ENCODE assay signal across 1 cellular context in the genomic region with DNA sequence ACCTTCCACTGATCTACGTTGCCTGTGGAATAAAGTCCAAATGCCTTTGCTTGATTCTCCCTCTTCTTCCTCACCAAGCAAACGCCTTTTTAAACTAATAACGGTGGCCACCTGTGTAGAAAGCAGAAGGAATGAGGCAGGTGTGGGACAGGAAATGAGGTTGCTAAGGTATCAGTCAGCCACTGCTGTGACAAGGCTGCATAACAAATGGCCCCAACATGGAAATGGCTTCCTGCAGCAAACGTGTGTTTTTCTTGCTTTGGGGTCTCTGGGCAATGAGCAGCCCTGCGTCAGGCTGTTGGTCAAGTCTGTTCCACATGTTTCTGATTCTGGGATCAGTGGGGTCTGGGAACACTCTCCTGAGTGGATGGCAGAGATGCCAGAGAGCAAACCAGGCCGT.
A peak's percentile ranks its signal among the peaks of the same experiment; 100 is the strongest.
TF ChIP-seq lines count a peak whose summit lies in the region.

No MANE protein-coding gene starts in this region.

TF ChIP-seq in HepG2, 621 proteins besides CTCF, POLR2A, EP300 and RAD21:
- peak; percentile 82; the same call in 1 of the 2 replicates for TF ChIP-seq RBAK (CRISPR knock-in tag; IDR thresholded peaks at IDR 0.05)
- TF ChIP-seq, protein P1, sequence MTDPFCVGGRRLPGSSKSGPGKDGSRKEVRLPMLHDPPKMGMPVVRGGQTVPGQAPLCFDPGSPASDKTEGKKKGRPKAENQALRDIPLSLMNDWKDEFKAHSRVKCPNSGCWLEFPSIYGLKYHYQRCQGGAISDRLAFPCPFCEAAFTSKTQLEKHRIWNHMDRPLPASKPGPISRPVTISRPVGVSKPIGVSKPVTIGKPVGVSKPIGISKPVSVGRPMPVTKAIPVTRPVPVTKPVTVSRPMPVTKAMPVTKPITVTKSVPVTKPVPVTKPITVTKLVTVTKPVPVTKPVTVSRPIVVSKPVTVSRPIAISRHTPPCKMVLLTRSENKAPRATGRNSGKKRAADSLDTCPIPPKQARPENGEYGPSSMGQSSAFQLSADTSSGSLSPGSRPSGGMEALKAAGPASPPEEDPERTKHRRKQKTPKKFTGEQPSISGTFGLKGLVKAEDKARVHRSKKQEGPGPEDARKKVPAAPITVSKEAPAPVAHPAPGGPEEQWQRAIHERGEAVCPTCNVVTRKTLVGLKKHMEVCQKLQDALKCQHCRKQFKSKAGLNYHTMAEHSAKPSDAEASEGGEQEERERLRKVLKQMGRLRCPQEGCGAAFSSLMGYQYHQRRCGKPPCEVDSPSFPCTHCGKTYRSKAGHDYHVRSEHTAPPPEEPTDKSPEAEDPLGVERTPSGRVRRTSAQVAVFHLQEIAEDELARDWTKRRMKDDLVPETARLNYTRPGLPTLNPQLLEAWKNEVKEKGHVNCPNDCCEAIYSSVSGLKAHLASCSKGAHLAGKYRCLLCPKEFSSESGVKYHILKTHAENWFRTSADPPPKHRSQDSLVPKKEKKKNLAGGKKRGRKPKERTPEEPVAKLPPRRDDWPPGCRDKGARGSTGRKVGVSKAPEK (CRISPR knock-in tag; IDR thresholded peaks at IDR 0.05; ENCODE audit: borderline replicate concordance), result no peak
TF ChIP-seq in HepG2: peak in this region for 1.
